In genomic region chr16:87395181-87395842, GRCh38 we compare ENCODE assay signal across 16 cellular contexts. TPM values are rescaled to one million over a fixed set of nuclear protein-coding genes. Genes with fewer than 3 reads are reported as not detected.
DNase-seq lines count a peak whose midpoint lies in the region; ATAC-seq and TF ChIP-seq lines count a peak whose summit lies in the region.
"Had no signal": no experiment of that assay in that cellular context is flagged by ENCODE, and none has a peak within 500 bp of the region (broad histone marks: within the 10 kb centered on the region; RNA-seq: fewer than 3 reads in every experiment).

No MANE protein-coding gene starts in this region.

- H3K27me3 Mint-ChIP-seq in MCF 10A (ENCODE audit: insufficient read depth, unreplicated experiment) (no peaks in the 10 kb centered on the region), T-cell (no peaks in the 10 kb centered on the region), immature natural killer cell (ENCODE audit: low read depth in 3 of 3) (peaks cover 0 to 29% (median 5%) of the 10 kb centered on the region in 3 donors)
- H3K27me3 Mint-ChIP-seq: activated CD4-positive, alpha-beta memory T cell treated with anti-CD3 and anti-CD28 coated beads for 36 hours; stimulated activated naive B cell treated with anti-CD40 and anti-IgM and Interleukin-4, amounts not matched to agents 10 μg/mL and 1 μg/mL and 100 μg/mL, for 72 hours had no signal

- H3K4me2 ChIP-seq in mammary epithelial cell (ENCODE audit: insufficient read depth, low read depth, low read length) = no peak overlapping the region

- H3K4me1 ChIP-seq in mammary epithelial cell (ENCODE audit: insufficient read depth, low read length) = peaks cover 23% of the 10 kb centered on the region
- H3K4me1 ChIP-seq in subcutaneous abdominal adipose tissue (ENCODE audit: control insufficient read depth in 5 of 5, insufficient read depth in 5 of 5, low read length in 5 of 5) = peaks cover 6 to 39% (median 29%) of the 10 kb centered on the region in 5 donors

- no peak for ATAC-seq in T-cell (replicated peaks in 1 of 4)
- no peak for ATAC-seq in GM21825 (IDR thresholded peaks at IDR 0.05; ENCODE audit: unreplicated experiment)
- ATAC-seq: heart right ventricle had no signal

- POLR2A ChIA-PET in MCF 10A (lab: Yijun Ruan, JAX) (interaction anchor here (0.8 to 4.3 kb wide), 7 partner anchors 8 to 79 kb away, joined by 3 to 101 read pairs (median 7); partner anchors contain the start of genes C16orf95 and FBXO31), T-cell (lab: Charles Lee) (interaction anchor here in 1 of 2 donors (0.7 kb wide), 1 partner anchor 241 kb away, joined by 3 read pairs; no protein-coding TSS in a partner anchor)

- WGBS in mammary epithelial cell (ENCODE audit: low coverage, missing lambda C conversion rate) = 75% methylated on average over 7 of the region's 7 CpGs

- no TSS peak for BruUV-seq in MCF 10A (replicated peaks; lab: Mats Ljungman, UMichigan)
- no TSS peak for BruUV-seq in mammary epithelial cell (replicated peaks; lab: Mats Ljungman, UMichigan)

- H3K27ac Mint-ChIP-seq in MCF 10A (ENCODE audit: low read depth, unreplicated experiment) (peak overlapping the region; percentile 64), T-cell (no peak overlapping the region), immature natural killer cell (peak overlapping the region in 4 of 6 donors; percentile 15 to 90 (median 48))
- H3K27ac Mint-ChIP-seq: nephron progenitor cell had no signal

- H3K27me3 ChIP-seq in mammary epithelial cell (ENCODE audit: insufficient read depth, low read length) (no peaks in the 10 kb centered on the region), subcutaneous abdominal adipose tissue (ENCODE audit: control insufficient read depth in 5 of 5, insufficient read depth in 4 of 5, low read length in 5 of 5) (no peaks in the 10 kb centered on the region)
- H3K27me3 ChIP-seq: heart right ventricle had no signal

- H3K4me3 Mint-ChIP-seq in MCF 10A (ENCODE audit: unreplicated experiment) (no peak overlapping the region), T-cell (peak overlapping the region in 2 of 3 donors; percentile 30 to 37), immature natural killer cell (peak overlapping the region in 2 of 5 donors; percentile 1 to 42)

- H4K20me1 ChIP-seq in mammary epithelial cell (ENCODE audit: insufficient read depth, low read length) = no peaks in the 10 kb centered on the region

- intact Hi-C loops in MCF 10A (cut with micrococcal nuclease) (loop anchor here (2.0 kb wide), 2 partner anchors 71 to 79 kb away; partner anchors contain the start of gene C16orf95), mammary epithelial cell (cut with micrococcal nuclease) (no loop called here)

- no peaks in the 10 kb centered on the region for H3K9me3 ChIP-seq in mammary epithelial cell (replicated peaks; ENCODE audit: insufficient read depth, low read length)
- H3K9me3 ChIP-seq in subcutaneous abdominal adipose tissue (ENCODE audit: control insufficient read depth in 5 of 5, low read length in 5 of 5) = no peaks in the 10 kb centered on the region
- H3K9me3 ChIP-seq: heart right ventricle had no signal

- peaks cover 20% of the 10 kb centered on the region for H3K4me1 Mint-ChIP-seq in MCF 10A (ENCODE audit: insufficient read depth, unreplicated experiment)
- H3K4me1 Mint-ChIP-seq in T-cell = peaks cover 44 to 53% (median 47%) of the 10 kb centered on the region in 3 donors
- peaks cover 41 to 50% of the 10 kb centered on the region in 2 donors for H3K4me1 Mint-ChIP-seq in immature natural killer cell

- in situ Hi-C loops in mammary epithelial cell (cut with MboI; ENCODE audit: low sequenced_read_pairs in 2 of 2) = loop anchor here in 1 of 2 donors (25.0 kb wide), 1 partner anchor 833 kb away; the partner anchor contains the start of genes FOXC2 and MTHFSD

- H3K36me3 Mint-ChIP-seq in MCF 10A (ENCODE audit: insufficient read depth, unreplicated experiment) = peaks cover 55% of the 10 kb centered on the region
- peaks cover 11% of the 10 kb centered on the region for H3K36me3 Mint-ChIP-seq in T-cell
- peaks cover 4 to 5% (median 4%) of the 10 kb centered on the region in 3 donors for H3K36me3 Mint-ChIP-seq in immature natural killer cell

- no peak overlapping the region for H3K9ac ChIP-seq in mammary epithelial cell (ENCODE audit: insufficient read depth, low read length)
- H3K9ac ChIP-seq in subcutaneous abdominal adipose tissue (ENCODE audit: low read length in 5 of 5) = peak overlapping the region in 2 of 5 donors; percentile 16 to 28
- H3K9ac ChIP-seq: KMS-11 had no signal

- TF ChIP-seq CTCF in MCF 10A (IDR thresholded peaks at IDR 0.05; ENCODE audit: unreplicated experiment) (no peak), mammary epithelial cell (conservative IDR thresholded peaks at IDR 0.05 in 1 of 2, IDR thresholded peaks at IDR 0.05 in 1 of 2; ENCODE audit: extremely low read depth in 1 of 2, insufficient read depth in 1 of 2, low read depth in 1 of 2, low read length in 2 of 2) (no peak)

- dilution Hi-C loops in mammary epithelial cell (cut with HindIII; ENCODE audit: low sequenced_read_pairs) = no loop called here

- H3K9me3 Mint-ChIP-seq in MCF 10A (ENCODE audit: unreplicated experiment) (no peaks in the 10 kb centered on the region), T-cell (no peaks in the 10 kb centered on the region), immature natural killer cell (no peaks in the 10 kb centered on the region)
- H3K9me3 Mint-ChIP-seq: activated CD4-positive, alpha-beta memory T cell treated with anti-CD3 and anti-CD28 coated beads for 36 hours; H9; nephron progenitor cell; stimulated activated naive B cell treated with anti-CD40 and anti-IgM and Interleukin-4, amounts not matched to agents 10 μg/mL and 1 μg/mL and 100 μg/mL, for 72 hours had no signal

- H3K27ac ChIP-seq in mammary epithelial cell (ENCODE audit: insufficient read depth, low read depth, low read length) (no peak overlapping the region), subcutaneous abdominal adipose tissue (ENCODE audit: low read depth, low read length) (peak overlapping the region; percentile 43)
- H3K27ac ChIP-seq: heart right ventricle, KMS-11 had no signal

- CTCF ChIA-PET in MCF 10A (lab: Yijun Ruan, JAX) = interaction anchor here (0.7 to 4.7 kb wide), 12 partner anchors 9 to 832 kb away, joined by 3 to 35 read pairs (median 3); partner anchors contain the start of gene C16orf95
- CTCF ChIA-PET in mammary epithelial cell (lab: Charles Lee; ENCODE audit: low non-redundant PET) = no interaction called here
- CTCF ChIA-PET in T-cell (lab: Charles Lee) = interaction anchor here (0.7 to 2.3 kb wide), 5 partner anchors 12 to 78 kb away, joined by 3 to 28 read pairs (median 5); partner anchors contain the start of genes C16orf95 (in 1 of the 2) and FBXO31 (in 1 of the 2)

- no peak for DNase-seq in MCF 10A (ENCODE audit: unreplicated experiment)
- DNase-seq in mammary epithelial cell = no peak
- no peak for DNase-seq in T-cell
- no peak for DNase-seq in immature natural killer cell
- DNase-seq in inferior parietal cortex (ENCODE audit: extremely low spot score) = no peak
- DNase-seq in GM03348 (ENCODE audit: low spot score) = no peak
- DNase-seq: heart right ventricle, islet precursor cell, nephron progenitor cell, Right ventricle myocardium superior had no signal

- H3K36me3 ChIP-seq in mammary epithelial cell (ENCODE audit: insufficient read depth, low read length) (peaks cover 3% of the 10 kb centered on the region), subcutaneous abdominal adipose tissue (ENCODE audit: control insufficient read depth in 5 of 5, insufficient read depth in 5 of 5, low read length in 5 of 5) (peaks cover 4 to 14% (median 11%) of the 10 kb centered on the region in 5 donors)

- H2AFZ ChIP-seq in mammary epithelial cell (ENCODE audit: low read depth, low read length) = no peak overlapping the region

- H3K4me3 ChIP-seq in mammary epithelial cell (replicated peaks in 1 of 3; ENCODE audit: insufficient read depth in 1 of 3, low read depth in 2 of 3, low read length in 3 of 3) (no peak overlapping the region), subcutaneous abdominal adipose tissue (ENCODE audit: low read depth in 1 of 5, low read length in 5 of 5) (no peak overlapping the region)
- H3K4me3 ChIP-seq: heart right ventricle had no signal

- H3K79me2 ChIP-seq in mammary epithelial cell (ENCODE audit: insufficient read depth, low read length) = peaks cover 74% of the 10 kb centered on the region

RNA-seq across cellular contexts. Expression of gene MAP1LC3B, which starts 3.2 kb away (rescaled TPM):
- 271 and 348 TPM in 2 replicates for total RNA-seq in MCF 10A (2022)
- 100 to 1,000 TPM in 1 of 2 donors, 10 to 100 TPM in 1; 78.5 to 104 TPM for total RNA-seq in mammary epithelial cell
- 17.9 TPM for polyA plus RNA-seq in mammary epithelial cell
- polyA minus RNA-seq in mammary epithelial cell = 48.4 TPM
- 10 to 100 TPM; 51.3 to 90.4 (median 53.3) TPM for total RNA-seq in T-cell
- 100 to 1,000 TPM; 175 to 297 (median 190) TPM for polyA plus RNA-seq in immature natural killer cell

RNA-seq across cellular contexts. Expression of gene FBXO31, which starts 11.7 kb away (rescaled TPM):
- 43.2 and 53.9 TPM in 2 replicates for total RNA-seq in MCF 10A (2022)
- total RNA-seq in mammary epithelial cell = 10 to 100 TPM; 31.2 to 36.1 TPM
- polyA plus RNA-seq in mammary epithelial cell = 14.5 TPM
- polyA minus RNA-seq in mammary epithelial cell = 25.3 TPM
- 10 to 100 TPM; 34.7 to 67.2 (median 55.6) TPM for total RNA-seq in T-cell
- polyA plus RNA-seq in immature natural killer cell = 10 to 100 TPM; 13.0 to 24.8 (median 14.9) TPM

Comparison
In these comparisons a context has a peak if more than half of its experiments do, and no peak if none do; other contexts are left out.
1. H3K27ac Mint-ChIP-seq: peak in MCF 10A (single experiment) and immature natural killer cell (4 of 6); none in T-cell (0 of 2).